Comparison of ENCODE assay signal across 14 cellular contexts in genomic region chr19:1286451-1286858, GRCh38. TPM values are rescaled to one million over a fixed set of nuclear protein-coding genes. Genes with fewer than 3 reads are reported as not detected.
DNase-seq lines count a peak whose midpoint lies in the region; ATAC-seq and TF ChIP-seq lines count a peak whose summit lies in the region.
"Had no signal": no experiment of that assay in that cellular context is flagged by ENCODE, and none has a peak within 500 bp of the region (broad histone marks: within the 10 kb centered on the region; RNA-seq: fewer than 3 reads in every experiment).

No MANE protein-coding gene starts in this region.

- no peak for ATAC-seq in activated naive CD8-positive, alpha-beta T cell treated with anti-CD3 and anti-CD28 coated beads, Interleukin-2, amount 50 U/mL, for 24 hours
- ATAC-seq in HG03432 (IDR thresholded peaks at IDR 0.05; ENCODE audit: unreplicated experiment) = no peak
- ATAC-seq: heart right ventricle had no signal

- no peak overlapping the region for H4K8ac ChIP-seq in mesendoderm (ENCODE audit: low read depth, low read length)

- H3K27me3 ChIP-seq in cardiac muscle cell (no peaks in the 10 kb centered on the region), right atrium auricular region (peaks cover 8 to 28% of the 10 kb centered on the region in 2 donors), mesendoderm (ENCODE audit: insufficient read depth, low read length, poor library complexity) (no peaks in the 10 kb centered on the region), thymus (ENCODE audit: control insufficient read depth, insufficient read depth) (peaks cover 63% of the 10 kb centered on the region)

- H3K27me3 Mint-ChIP-seq in activated naive CD8-positive, alpha-beta T cell treated with anti-CD3 and anti-CD28 coated beads, Interleukin-2, amount 50 U/mL, for 24 hours = peaks cover 29% of the 10 kb centered on the region

- no peak overlapping the region for H2BK120ac ChIP-seq in mesendoderm (ENCODE audit: low read depth, low read length)

- H3K4me1 Mint-ChIP-seq in activated naive CD8-positive, alpha-beta T cell treated with anti-CD3 and anti-CD28 coated beads, Interleukin-2, amount 50 U/mL, for 24 hours = no peaks in the 10 kb centered on the region

- peak overlapping the region; percentile 17 for H3K4me3 Mint-ChIP-seq in activated naive CD8-positive, alpha-beta T cell treated with anti-CD3 and anti-CD28 coated beads, Interleukin-2, amount 50 U/mL, for 24 hours
- H3K4me3 Mint-ChIP-seq: activated T-helper 1 cell treated with anti-CD3 and anti-CD28 coated beads, Interleukin-12 subunit alpha, Interleukin-12 subunit beta, Interleukin-2, Interleukin-4 antibody, amounts not matched to agents 30 ng/mL and 10 ng/mL and 1 ng/mL, durations not matched to agents 14 hours and 24 hours and 36 hours had no signal

- no peaks in the 10 kb centered on the region for H3K36me3 Mint-ChIP-seq in activated naive CD8-positive, alpha-beta T cell treated with anti-CD3 and anti-CD28 coated beads, Interleukin-2, amount 50 U/mL, for 24 hours (ENCODE audit: low read depth)
- H3K36me3 Mint-ChIP-seq: IgD-negative memory B cell had no signal

- H3K4me2 ChIP-seq in mesendoderm (ENCODE audit: low read length) = peak overlapping the region; percentile 31

- no peaks in the 10 kb centered on the region for H3K79me1 ChIP-seq in mesendoderm (ENCODE audit: low read length)

- H3K9ac ChIP-seq in mesendoderm (ENCODE audit: low read length) = peak overlapping the region; percentile 50

- no peak for DNase-seq in cardiac muscle cell (ENCODE audit: low read depth in 1 of 2, low spot score in 1 of 2)
- DNase-seq in right atrium auricular region (ENCODE audit: low spot score) = no peak
- no peak for DNase-seq in activated naive CD8-positive, alpha-beta T cell treated with anti-CD3 and anti-CD28 coated beads, Interleukin-2, amount 50 U/mL, for 24 hours
- DNase-seq in mesendoderm = no peak
- DNase-seq in NCI-H2227 (lab: John Stamatoyannopoulos, UW; ENCODE audit: unreplicated experiment) = no peak
- no peak for DNase-seq in T1000 (lab: John Stamatoyannopoulos, UW)
- DNase-seq: effector CD4-positive, alpha-beta T cell; heart right ventricle; NCI-H2029 treated with DMSO at 0.1 percent for 48 hours had no signal

- H3K36me3 ChIP-seq in cardiac muscle cell (no peaks in the 10 kb centered on the region), right atrium auricular region (no peaks in the 10 kb centered on the region), mesendoderm (ENCODE audit: control insufficient read depth, insufficient read depth, low read length) (no peaks in the 10 kb centered on the region), thymus (ENCODE audit: control insufficient read depth, insufficient read depth) (no peaks in the 10 kb centered on the region)
- H3K36me3 ChIP-seq: heart right ventricle had no signal

- H3K27ac ChIP-seq in cardiac muscle cell (no peak overlapping the region), right atrium auricular region (no peak overlapping the region), mesendoderm (ENCODE audit: low read depth, low read length) (no peak overlapping the region), thymus (ENCODE audit: low read depth) (no peak overlapping the region)
- H3K27ac ChIP-seq: heart right ventricle had no signal

- H2AK5ac ChIP-seq in mesendoderm (ENCODE audit: low read length) = no peak overlapping the region

- peak overlapping the region; percentile 67 for H3K4ac ChIP-seq in mesendoderm (ENCODE audit: low read depth, low read length)

- H3K9me3 Mint-ChIP-seq in activated naive CD8-positive, alpha-beta T cell treated with anti-CD3 and anti-CD28 coated beads, Interleukin-2, amount 50 U/mL, for 24 hours = no peaks in the 10 kb centered on the region
- H3K9me3 Mint-ChIP-seq: activated T-helper 1 cell treated with anti-CD3 and anti-CD28 coated beads, Interleukin-12 subunit alpha, Interleukin-12 subunit beta, Interleukin-2, Interleukin-4 antibody, amounts not matched to agents 30 ng/mL and 10 ng/mL and 1 ng/mL, durations not matched to agents 14 hours and 24 hours and 36 hours had no signal

- no peaks in the 10 kb centered on the region for H3K4me1 ChIP-seq in cardiac muscle cell (ENCODE audit: low read depth)
- peaks cover 0 to 6% of the 10 kb centered on the region in 2 donors for H3K4me1 ChIP-seq in right atrium auricular region
- no peaks in the 10 kb centered on the region for H3K4me1 ChIP-seq in mesendoderm (ENCODE audit: control insufficient read depth, low read depth, low read length)
- H3K4me1 ChIP-seq in thymus (ENCODE audit: control insufficient read depth, insufficient read depth, low read length) = no peaks in the 10 kb centered on the region

- H3K9me3 ChIP-seq in cardiac muscle cell (ENCODE audit: low read depth) (no peaks in the 10 kb centered on the region), right atrium auricular region (no peaks in the 10 kb centered on the region), thymus (ENCODE audit: control insufficient read depth) (no peaks in the 10 kb centered on the region)
- H3K9me3 ChIP-seq: heart right ventricle had no signal

- H3K4me3 ChIP-seq in cardiac muscle cell (peak overlapping the region; percentile 45), right atrium auricular region (no peak overlapping the region), mesendoderm (ENCODE audit: low read length) (no peak overlapping the region), thymus (ENCODE audit: low read length) (peak overlapping the region; percentile 34)

- peak overlapping the region; percentile 7 for H3K23ac ChIP-seq in mesendoderm (ENCODE audit: low read length)

- H4K5ac ChIP-seq in mesendoderm (ENCODE audit: low read length) = no peak overlapping the region

- H3K18ac ChIP-seq in mesendoderm (ENCODE audit: low read length) = peak overlapping the region; percentile 28

- TF ChIP-seq CTCF in cardiac muscle cell (IDR thresholded peaks at IDR 0.05; ENCODE audit: low read depth, low read length) = no peak
- no peak for TF ChIP-seq CTCF in right atrium auricular region (IDR thresholded peaks at IDR 0.05)

- H3K79me2 ChIP-seq in mesendoderm (ENCODE audit: control insufficient read depth, insufficient read depth, low read length) = no peaks in the 10 kb centered on the region

- H2BK5ac ChIP-seq in mesendoderm (ENCODE audit: low read length) = no peak overlapping the region

- peak overlapping the region; percentile 58 for H3K56ac ChIP-seq in mesendoderm (ENCODE audit: low read length)

- no peak overlapping the region for H2BK15ac ChIP-seq in mesendoderm (replicated peaks; ENCODE audit: low read depth)

- H3K27ac Mint-ChIP-seq in activated naive CD8-positive, alpha-beta T cell treated with anti-CD3 and anti-CD28 coated beads, Interleukin-2, amount 50 U/mL, for 24 hours = no peak overlapping the region
- H3K27ac Mint-ChIP-seq: activated T-helper 1 cell treated with anti-CD3 and anti-CD28 coated beads, Interleukin-12 subunit alpha, Interleukin-12 subunit beta, Interleukin-2, Interleukin-4 antibody, amounts not matched to agents 30 ng/mL and 10 ng/mL and 1 ng/mL, durations not matched to agents 14 hours and 24 hours and 36 hours; IgD-negative memory B cell had no signal

- WGBS in mesendoderm (ENCODE audit: extremely low coverage, insufficient coverage, low lambda C conversion rate) = no CpG with 5 or more reads among the region's 23 CpGs
- 35% methylated on average over 23 of the region's 23 CpGs for WGBS in thymus

RNA-seq across cellular contexts. Expression of gene EFNA2, which starts 0.8 kb away (rescaled TPM):
- total RNA-seq in cardiac muscle cell (13.0 and 16.9 TPM in 2 replicates), right atrium auricular region (not detected)
- polyA plus RNA-seq in cardiac muscle cell (0.34 and 0.44 TPM in 2 replicates), thymus (0.21 TPM)
- polyA plus RNA-seq in mesendoderm (2013, experiment 1 of 2) = 3.5 TPM
- 3.4 TPM for polyA plus RNA-seq in mesendoderm (2013, experiment 2 of 2)
- total RNA-seq: activated T-helper 1 cell treated with anti-CD3 and anti-CD28 coated beads, Interleukin-12 subunit alpha, Interleukin-12 subunit beta, Interleukin-2, Interleukin-4 antibody, amounts not matched to agents 30 ng/mL and 10 ng/mL and 1 ng/mL, durations not matched to agents 14 hours and 24 hours and 36 hours; OCI-LY7 had no signal
- polyA plus RNA-seq: IgD-negative memory B cell had no signal

RNA-seq across cellular contexts. Expression of gene FAM174C, which starts 11.1 kb away (rescaled TPM):
- 31.2 and 44.9 TPM in 2 replicates for total RNA-seq in cardiac muscle cell
- polyA plus RNA-seq in cardiac muscle cell = 34.0 and 34.4 TPM in 2 replicates
- 10 to 100 TPM; 28.9 to 29.8 TPM for total RNA-seq in right atrium auricular region
- 55.7 TPM for polyA plus RNA-seq in mesendoderm (2013, experiment 1 of 2)
- 57.0 TPM for polyA plus RNA-seq in mesendoderm (2013, experiment 2 of 2)
- polyA plus RNA-seq in thymus = 62.2 TPM

RNA-seq across cellular contexts. Expression of gene CIRBP, which starts 17.3 kb away (rescaled TPM):
- total RNA-seq in cardiac muscle cell = 1,112 and 2,236 TPM in 2 replicates
- 716 and 851 TPM in 2 replicates for polyA plus RNA-seq in cardiac muscle cell
- 100 to 1,000 TPM; 288 to 385 TPM for total RNA-seq in right atrium auricular region
- 93.3 TPM for polyA plus RNA-seq in mesendoderm (2013, experiment 1 of 2)
- polyA plus RNA-seq in mesendoderm (2013, experiment 2 of 2) = 93.6 TPM
- polyA plus RNA-seq in thymus = 693 TPM

RNA-seq across cellular contexts. Expression of gene MIDN, which starts 38.1 kb away (rescaled TPM):
- total RNA-seq in cardiac muscle cell (45.6 and 89.2 TPM in 2 replicates), right atrium auricular region (10 to 100 TPM; 42.1 to 42.2 TPM)
- polyA plus RNA-seq in cardiac muscle cell (58.1 and 76.0 TPM in 2 replicates), thymus (55.1 TPM)
- polyA plus RNA-seq in mesendoderm (2013, experiment 1 of 2) = 133 TPM
- polyA plus RNA-seq in mesendoderm (2013, experiment 2 of 2) = 131 TPM

RNA-seq across cellular contexts. Expression of gene ATP5F1D, which starts 44.9 kb away (rescaled TPM):
- 188 and 355 TPM in 2 replicates for total RNA-seq in cardiac muscle cell
- 505 and 638 TPM in 2 replicates for polyA plus RNA-seq in cardiac muscle cell
- 100 to 1,000 TPM; 193 to 269 TPM for total RNA-seq in right atrium auricular region
- 127 TPM for polyA plus RNA-seq in mesendoderm (2013, experiment 1 of 2)
- polyA plus RNA-seq in mesendoderm (2013, experiment 2 of 2) = 122 TPM
- polyA plus RNA-seq in thymus = 150 TPM

Comparison
In these comparisons a context has a peak if more than half of its experiments do, and no peak if none do; other contexts are left out.
1. H3K4me3 ChIP-seq: peak in cardiac muscle cell (single experiment) and thymus (single experiment); none in right atrium auricular region (0 of 2) and mesendoderm (single experiment).
2. RNA of gene EFNA2, which starts 0.8 kb away (total RNA-seq): 13.0 to 16.9 TPM in cardiac muscle cell; not detected in right atrium auricular region; every median in the first group is over 10 times any median in the second.